ENCODE assay signal across 28 cellular contexts in genomic region chr5:33334829-33335228, GRCh38.
DNase-seq lines count a peak whose midpoint lies in the region; ATAC-seq, FAIRE-seq and TF ChIP-seq lines count a peak whose summit lies in the region.
"Had no signal": no experiment of that assay in that cellular context is flagged by ENCODE, and none has a peak within 500 bp of the region (broad histone marks: within the 10 kb centered on the region; RNA-seq: fewer than 3 reads in every experiment).

No MANE protein-coding gene starts in this region.

- no peak overlapping the region for H3K18ac ChIP-seq in mesendoderm (ENCODE audit: low read length)

- no peak overlapping the region for H3K4ac ChIP-seq in mesendoderm (ENCODE audit: low read depth, low read length)

- H4K8ac ChIP-seq in mesendoderm (ENCODE audit: low read depth, low read length), result no peak overlapping the region

- H3K36me3 ChIP-seq in muscle layer of colon (ENCODE audit: insufficient read depth, low read length), result no peaks in the 10 kb centered on the region
- no peaks in the 10 kb centered on the region for H3K36me3 ChIP-seq in mesendoderm (ENCODE audit: control insufficient read depth, insufficient read depth, low read length)
- H3K36me3 ChIP-seq: BE2C; BLaER1 treated with 17β-estradiol and CSF1 and Interleukin-3, amounts not matched to agents 10 nM and 100 nM had no signal

- peaks cover 3% of the 10 kb centered on the region for H3K9me3 Mint-ChIP-seq in nephron
- H3K9me3 Mint-ChIP-seq: CD14-positive monocyte; CD4-positive, alpha-beta T cell had no signal

- H3K4me2 ChIP-seq in A549 (no peak overlapping the region), mesendoderm (ENCODE audit: low read length) (no peak overlapping the region)
- H3K4me2 ChIP-seq: BLaER1 treated with 17β-estradiol and CSF1 and Interleukin-3, amounts not matched to agents 10 nM and 100 nM had no signal

- DNase-seq in A549 (ENCODE audit: low read depth in 1 of 2, low spot score in 1 of 2) (no peak), renal cortical epithelial cell (ENCODE audit: low read depth) (peak; percentile 25), GM13977 (ENCODE audit: low spot score) (no peak), mesendoderm (no peak)
- DNase-seq: ACHN; AML-193; BE2C; CD4-positive, alpha-beta T cell; CD8-positive, alpha-beta memory T cell; DMS 273 treated with DMSO at 0.1 percent for 48 hours; DMS79; EL; GDM1; H7; HCEC 1CT had no signal

- no peaks in the 10 kb centered on the region for H3K27me3 Mint-ChIP-seq in nephron (ENCODE audit: low read depth)
- H3K27me3 Mint-ChIP-seq: CD4-positive, alpha-beta T cell had no signal

- no peaks in the 10 kb centered on the region for H3K9me3 ChIP-seq in A549
- no peaks in the 10 kb centered on the region for H3K9me3 ChIP-seq in muscle layer of colon (ENCODE audit: low read length)
- H3K9me3 ChIP-seq: BE2C; BLaER1 treated with 17β-estradiol and CSF1 and Interleukin-3, amounts not matched to agents 10 nM and 100 nM had no signal

- no peaks in the 10 kb centered on the region for H3K79me2 ChIP-seq in mesendoderm (ENCODE audit: control insufficient read depth, insufficient read depth, low read length)

- H3K9ac ChIP-seq in muscle layer of colon (ENCODE audit: low read length) (no peak overlapping the region), mesendoderm (ENCODE audit: low read length) (no peak overlapping the region)
- H3K9ac ChIP-seq: BLaER1 treated with 17β-estradiol and CSF1 and Interleukin-3, amounts not matched to agents 10 nM and 100 nM; GM23248 had no signal

- H3K4me1 ChIP-seq in A549, result no peaks in the 10 kb centered on the region
- peaks cover 50% of the 10 kb centered on the region for H3K4me1 ChIP-seq in muscle layer of colon (ENCODE audit: insufficient read depth, low read length)
- H3K4me1 ChIP-seq in mesendoderm (ENCODE audit: control insufficient read depth, low read depth, low read length), result no peaks in the 10 kb centered on the region
- H3K4me1 ChIP-seq: BE2C had no signal

- H2BK15ac ChIP-seq in mesendoderm (replicated peaks; ENCODE audit: low read depth), result no peak overlapping the region

- no peaks in the 10 kb centered on the region for H3K79me1 ChIP-seq in mesendoderm (ENCODE audit: low read length)

- peak overlapping the region in 2 of 3 experiments; percentile 5 to 15 for H3K27ac Mint-ChIP-seq in nephron
- H3K27ac Mint-ChIP-seq: CD14-positive monocyte; CD4-positive, alpha-beta T cell; CD8-positive, alpha-beta memory T cell had no signal

- POLR2A ChIA-PET in A549 (lab: Yijun Ruan, JAX), result no interaction called here

- H3K27ac ChIP-seq in A549, result no peak overlapping the region
- H3K27ac ChIP-seq in muscle layer of colon (ENCODE audit: low read depth, low read length), result peak overlapping the region; percentile 8
- H3K27ac ChIP-seq in mesendoderm (ENCODE audit: low read depth, low read length), result no peak overlapping the region
- H3K27ac ChIP-seq: 22Rv1; BLaER1 treated with 17β-estradiol and CSF1 and Interleukin-3, amounts not matched to agents 10 nM and 100 nM; GM23248 had no signal

- H4K5ac ChIP-seq in mesendoderm (ENCODE audit: low read length), result no peak overlapping the region

- H2BK5ac ChIP-seq in mesendoderm (ENCODE audit: low read length), result no peak overlapping the region

- no peak for TF ChIP-seq RAD21 in A549 (conservative IDR thresholded peaks at IDR 0.05 in 1 of 2, IDR thresholded peaks at IDR 0.05 in 1 of 2)

- no peak for TF ChIP-seq EP300 in A549 (IDR thresholded peaks at IDR 0.05)

- peaks cover 22% of the 10 kb centered on the region for H3K4me1 Mint-ChIP-seq in nephron
- H3K4me1 Mint-ChIP-seq: CD14-positive monocyte; CD8-positive, alpha-beta memory T cell had no signal

- CTCF ChIA-PET in A549 (lab: Yijun Ruan, JAX), result interaction anchor here (0.8 to 1.1 kb wide), 2 partner anchors 11 to 33 kb away, joined by 3 read pairs; no protein-coding TSS in a partner anchor

- H3K4me3 Mint-ChIP-seq in nephron, result no peak overlapping the region
- H3K4me3 Mint-ChIP-seq: CD14-positive monocyte; CD4-positive, alpha-beta T cell; CD8-positive, alpha-beta memory T cell had no signal

- peak; percentile 39 for FAIRE-seq in A549 (lab: Jason Lieb, UNC)
- FAIRE-seq: A204.1, D721Med, GM12878, GM19239, H1 had no signal

- no peak overlapping the region for H3K23ac ChIP-seq in mesendoderm (ENCODE audit: low read length)

- TF ChIP-seq POLR2A in A549 (IDR thresholded peaks at IDR 0.05; ENCODE audit: low read length), result no peak

- H3K27me3 ChIP-seq in muscle layer of colon (ENCODE audit: control insufficient read depth in 1 of 2, insufficient read depth in 2 of 2, low read length in 2 of 2), result no peaks in the 10 kb centered on the region
- H3K27me3 ChIP-seq in mesendoderm (ENCODE audit: insufficient read depth, low read length, poor library complexity), result no peaks in the 10 kb centered on the region
- H3K27me3 ChIP-seq: BE2C; BLaER1 treated with 17β-estradiol and CSF1 and Interleukin-3, amounts not matched to agents 10 nM and 100 nM had no signal

- no peak overlapping the region for H3K56ac ChIP-seq in mesendoderm (ENCODE audit: low read length)

- no peaks in the 10 kb centered on the region for H3K36me3 Mint-ChIP-seq in nephron (ENCODE audit: low read depth)
- H3K36me3 Mint-ChIP-seq: CD14-positive monocyte; CD8-positive, alpha-beta memory T cell had no signal

- in situ Hi-C loops in GM13977 (cut with MboI; ENCODE audit: low pct_unique_long_range_greater_than_20kb, low sequenced_read_pairs, unreplicated experiment), result no loop called here

- H2AK5ac ChIP-seq in mesendoderm (ENCODE audit: low read length), result no peak overlapping the region

- H3K4me3 ChIP-seq in A549, result no peak overlapping the region
- no peak overlapping the region for H3K4me3 ChIP-seq in muscle layer of colon (ENCODE audit: low read depth in 1 of 2, low read length in 2 of 2)
- no peak overlapping the region for H3K4me3 ChIP-seq in mesendoderm (ENCODE audit: low read length)
- H3K4me3 ChIP-seq: BLaER1 treated with 17β-estradiol and CSF1 and Interleukin-3, amounts not matched to agents 10 nM and 100 nM; GM12878; GM23248 had no signal

- no peak for ATAC-seq in A549
- ATAC-seq in GM18868 (IDR thresholded peaks at IDR 0.05; ENCODE audit: unreplicated experiment), result no peak
- no peak for ATAC-seq in HG03442 (IDR thresholded peaks at IDR 0.05; ENCODE audit: unreplicated experiment)
- ATAC-seq: GM12878 had no signal

- TF ChIP-seq CTCF in A549 (IDR thresholded peaks at IDR 0.05), result no peak
- TF ChIP-seq CTCF in nephron (IDR thresholded peaks at IDR 0.05; ENCODE audit: unreplicated experiment in 3 of 3), result no peak
- TF ChIP-seq CTCF in GM13977 (IDR thresholded peaks at IDR 0.05; ENCODE audit: extremely low read depth, insufficient read depth, missing control alignments), result no peak

- no peak overlapping the region for H2BK120ac ChIP-seq in mesendoderm (ENCODE audit: low read depth, low read length)

- 84% methylated on average over 1 of the region's 1 CpG for WGBS in A549 (ENCODE audit: missing lambda C conversion rate)
- no CpG with 5 or more reads among the region's 1 CpG for WGBS in mesendoderm (ENCODE audit: extremely low coverage, insufficient coverage, low lambda C conversion rate)

TF ChIP-seq in A549, 52 proteins besides CTCF, POLR2A, EP300 and RAD21:
- TF ChIP-seq JUN (IDR thresholded peaks at IDR 0.05), result no peak
- no peak for TF ChIP-seq TFCP2L1 (CRISPR knock-in tag; IDR thresholded peaks at IDR 0.05)
- TF ChIP-seq, protein P1, sequence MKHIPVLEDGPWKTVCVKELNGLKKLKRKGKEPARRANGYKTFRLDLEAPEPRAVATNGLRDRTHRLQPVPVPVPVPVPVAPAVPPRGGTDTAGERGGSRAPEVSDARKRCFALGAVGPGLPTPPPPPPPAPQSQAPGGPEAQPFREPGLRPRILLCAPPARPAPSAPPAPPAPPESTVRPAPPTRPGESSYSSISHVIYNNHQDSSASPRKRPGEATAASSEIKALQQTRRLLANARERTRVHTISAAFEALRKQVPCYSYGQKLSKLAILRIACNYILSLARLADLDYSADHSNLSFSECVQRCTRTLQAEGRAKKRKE (CRISPR knock-in tag; IDR thresholded peaks at IDR 0.05; ENCODE audit: low read depth), result no peak
TF ChIP-seq in A549: peak in this region for 0.
